ENCODE assay signal across 7 cellular contexts in genomic region chr11:69642913-69643632, GRCh38. TPM values are rescaled to one million over a fixed set of nuclear protein-coding genes. Genes with fewer than 3 reads are reported as not detected.
A peak's percentile ranks its signal among the peaks of the same experiment; 100 is the strongest.
DNase-seq lines count a peak whose midpoint lies in the region; ATAC-seq and TF ChIP-seq lines count a peak whose summit lies in the region.

No MANE protein-coding gene starts in this region.

- no peaks in the 10 kb centered on the region for H3K9me3 ChIP-seq in PC-9 (ENCODE audit: insufficient read depth, low read depth)

- H3K36me3 ChIP-seq in PC-9 (ENCODE audit: low read depth): peaks cover 47% of the 10 kb centered on the region

- H3K4me3 ChIP-seq in PC-9: peak overlapping the region; percentile 99

- CTCF ChIA-PET in PC-9 (lab: Charles Lee): interaction anchor here (0.6 to 1.2 kb wide), 6 partner anchors 12 to 536 kb away, joined by 3 to 9 read pairs (median 4); a partner anchor contains a TSS

- H3K79me2 ChIP-seq in PC-9 (ENCODE audit: low read depth): peaks cover 87% of the 10 kb centered on the region

- H3K4me1 ChIP-seq in PC-9 (replicated peaks; ENCODE audit: insufficient read depth): peaks cover 22% of the 10 kb centered on the region

- H3K27ac Mint-ChIP-seq in naive B cell: peak overlapping the region in 4 of 6 donors; percentile 65 to 92 (median 88)

- peak; percentile 87 for TF ChIP-seq CTCF in GM12873 (IDR thresholded peaks at IDR 0.05; ENCODE audit: insufficient read depth, low read depth, low read length, missing control alignments)
- TF ChIP-seq CTCF in PC-9 (conservative IDR thresholded peaks at IDR 0.05): peak; percentile 91

- no peaks in the 10 kb centered on the region for H3K9me3 Mint-ChIP-seq in activated T-cell treated with anti-CD3 and anti-CD28 coated beads, Interleukin-2, amount 50 U/mL, for 4 hours
- H3K9me3 Mint-ChIP-seq in naive B cell: no peaks in the 10 kb centered on the region

- peaks cover 64% of the 10 kb centered on the region for H3F3A ChIP-seq in PC-9 (ENCODE audit: insufficient read depth, low read depth)

- H3K9me2 ChIP-seq in PC-9 (ENCODE audit: insufficient read depth): no peaks in the 10 kb centered on the region

- POLR2A ChIA-PET in PC-9 (lab: Charles Lee; ENCODE audit: unreplicated experiment): interaction anchor here (0.6 to 1.1 kb wide), 4 partner anchors 26 to 344 kb away, joined by 3 to 6 read pairs (median 3); partner anchors contain the start of gene LTO1

- DNase-seq in PC-9: peak; percentile 66 to 83
- peak; percentile 78 for DNase-seq in activated T-cell treated with anti-CD3 and anti-CD28 coated beads, Interleukin-2, amount 50 U/mL, for 4 hours
- DNase-seq in fibroblast of gingiva (ENCODE audit: low read depth): peak; percentile 74
- DNase-seq in naive B cell: peak; percentile 84
- DNase-seq in stimulated activated CD8-positive, alpha-beta memory T cell treated with anti-CD3 and anti-CD28 coated beads, Interleukin-7, amount 100 ng/mL, for 4 hours (ENCODE audit: low read depth in 2 of 2): peak; percentile 39 to 69

- intact Hi-C loops in PC-9 (cut with micrococcal nuclease; ENCODE audit: unreplicated experiment): loop anchor here (1.0 kb wide), 1 partner anchor 542 kb away; no protein-coding TSS in a partner anchor

- peak overlapping the region; percentile 86 for H3K4me2 ChIP-seq in PC-9

- no peaks in the 10 kb centered on the region for H3K36me3 Mint-ChIP-seq in activated T-cell treated with anti-CD3 and anti-CD28 coated beads, Interleukin-2, amount 50 U/mL, for 4 hours (ENCODE audit: insufficient read depth)
- no peaks in the 10 kb centered on the region for H3K36me3 Mint-ChIP-seq in naive B cell

- peak overlapping the region; percentile 85 for H3K27ac ChIP-seq in PC-9

- H2AFZ ChIP-seq in PC-9: no peak overlapping the region

- H3K27me3 Mint-ChIP-seq in activated T-cell treated with anti-CD3 and anti-CD28 coated beads, Interleukin-2, amount 50 U/mL, for 4 hours (ENCODE audit: low read depth): peaks cover 22% of the 10 kb centered on the region
- peaks cover 16 to 21% (median 21%) of the 10 kb centered on the region in 3 donors for H3K27me3 Mint-ChIP-seq in naive B cell

- H3K4me1 Mint-ChIP-seq in activated T-cell treated with anti-CD3 and anti-CD28 coated beads, Interleukin-2, amount 50 U/mL, for 4 hours (ENCODE audit: low read depth): peaks cover 22% of the 10 kb centered on the region
- peaks cover 25 to 33% (median 27%) of the 10 kb centered on the region in 3 donors for H3K4me1 Mint-ChIP-seq in naive B cell

- H3K27me3 ChIP-seq in PC-9 (ENCODE audit: insufficient read depth, low read depth): no peaks in the 10 kb centered on the region

- H4K20me1 ChIP-seq in PC-9 (ENCODE audit: insufficient read depth): peaks cover 47% of the 10 kb centered on the region

- peak; percentile 48 for ATAC-seq in HG03460 (IDR thresholded peaks at IDR 0.05; ENCODE audit: unreplicated experiment)
- ATAC-seq in activated T-cell treated with anti-CD3 and anti-CD28 coated beads, Interleukin-2, amount 50 U/mL, for 4 hours: peak; percentile 85
- peak; percentile 80 for ATAC-seq in naive B cell (ENCODE audit: low read depth in 2 of 2)

- no TSS peak for BruUV-seq in PC-9 (replicated peaks; lab: Mats Ljungman, UMichigan)

- peak overlapping the region; percentile 79 for H3K4me3 Mint-ChIP-seq in activated T-cell treated with anti-CD3 and anti-CD28 coated beads, Interleukin-2, amount 50 U/mL, for 4 hours
- H3K4me3 Mint-ChIP-seq in naive B cell: peak overlapping the region; percentile 85 to 96 (median 90)

RNA-seq across cellular contexts. Expression of gene CCND1, which starts 2.1 kb away (rescaled TPM):
- total RNA-seq in PC-9 (2021): 346 and 586 TPM in 2 replicates
- total RNA-seq in activated T-cell treated with anti-CD3 and anti-CD28 coated beads, Interleukin-2, amount 50 U/mL, for 4 hours: 10 to 100 TPM; 26.1 to 31.9 (median 28.1) TPM
- 1 to 10 TPM in 5 of 6 donors, not detected in 1; 1.6 to 7.7 (median 4.5) TPM for polyA plus RNA-seq in naive B cell (ENCODE audit: low read depth in 6 of 6)

RNA-seq across cellular contexts. Expression of gene LTO1, which starts 32.1 kb away (rescaled TPM):
- total RNA-seq in PC-9 (2021): 41.1 and 50.3 TPM in 2 replicates
- 10 to 100 TPM; 22.2 to 24.5 (median 22.8) TPM for total RNA-seq in activated T-cell treated with anti-CD3 and anti-CD28 coated beads, Interleukin-2, amount 50 U/mL, for 4 hours
- 10 to 100 TPM; 15.9 to 26.9 (median 16.8) TPM for polyA plus RNA-seq in naive B cell (ENCODE audit: low read depth in 6 of 6)

Comparison
In these comparisons a context has a peak if more than half of its experiments do, and no peak if none do; other contexts are left out.
1. Peak in every context shown above with its lines: DNase-seq, ATAC-seq, H3K4me3 ChIP-seq and H3K27ac ChIP-seq.
2. RNA of gene CCND1, which starts 2.1 kb away (total RNA-seq): 346 to 586 TPM in PC-9; 26.1 to 31.9 TPM in activated T-cell treated with anti-CD3 and anti-CD28 coated beads, Interleukin-2, amount 50 U/mL, for 4 hours; every median in the first group is over 10 times any median in the second.